Comparison of ENCODE assay signal across 1 cellular context in the genomic region with DNA sequence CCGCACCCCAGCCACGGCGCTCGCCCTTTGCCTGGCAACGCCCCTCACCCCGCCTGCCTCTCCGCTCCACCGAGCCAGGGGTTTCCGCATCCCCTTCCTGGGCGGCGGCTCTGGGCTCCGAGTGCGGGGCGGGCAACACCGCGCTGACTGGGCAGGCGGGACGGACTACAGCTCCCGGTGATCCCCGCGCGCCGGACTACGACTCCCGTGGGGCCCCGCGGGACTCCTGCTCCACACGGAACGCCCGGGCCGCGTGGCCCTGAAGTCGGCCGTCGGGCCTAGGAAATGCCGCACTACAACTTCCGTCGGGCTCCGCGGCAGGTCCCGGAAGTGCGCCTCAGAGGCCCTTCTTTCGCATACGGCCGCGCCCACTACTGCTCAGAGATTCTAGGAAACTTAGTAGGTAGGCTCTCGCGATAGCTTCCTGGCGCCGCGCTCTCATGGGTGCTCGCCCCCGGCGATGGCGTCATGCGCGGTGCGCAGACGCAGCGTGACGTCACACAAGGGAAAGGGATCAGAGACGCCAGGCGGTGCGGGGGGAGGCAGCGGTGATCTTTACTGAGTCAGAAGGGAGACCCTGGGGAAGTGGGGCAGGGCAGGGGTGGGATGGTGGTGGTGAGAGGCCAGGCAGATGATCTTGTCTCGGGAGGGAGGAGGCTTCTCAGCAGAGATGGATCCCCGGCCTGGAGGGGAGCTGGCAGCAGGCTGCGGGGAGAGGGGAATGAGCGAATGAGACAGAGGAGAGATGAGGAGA.
A peak's percentile ranks its signal among the peaks of the same experiment; 100 is the strongest.
TF ChIP-seq lines count a peak whose summit lies in the region.

A gene with protein sequence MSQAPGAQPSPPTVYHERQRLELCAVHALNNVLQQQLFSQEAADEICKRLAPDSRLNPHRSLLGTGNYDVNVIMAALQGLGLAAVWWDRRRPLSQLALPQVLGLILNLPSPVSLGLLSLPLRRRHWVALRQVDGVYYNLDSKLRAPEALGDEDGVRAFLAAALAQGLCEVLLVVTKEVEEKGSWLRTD (minus strand): TSS at position 123 of the 754 bp plus-strand sequence. CDS start 760 bp downstream, outside the sequence.

TF ChIP-seq in WTC11, 78 proteins besides CTCF, POLR2A, EP300 and RAD21 (continued from another document):
- TF ChIP-seq PRRX2 (CRISPR knock-in tag; IDR thresholded peaks at IDR 0.05): no peak
- TF ChIP-seq KAT7 (CRISPR knock-in tag; IDR thresholded peaks at IDR 0.05; ENCODE audit: borderline replicate concordance): no peak
- 0 out of 2 replicates have a peak, but pooled peaks have one; percentile 45 for TF ChIP-seq CREB1 (CRISPR knock-in tag; IDR thresholded peaks at IDR 0.05)
- TF ChIP-seq SP1 (CRISPR knock-in tag; conservative IDR thresholded peaks at IDR 0.05): peak; percentile 80; the same call in 1 of the 2 replicates
- TF ChIP-seq ZBTB21 (CRISPR knock-in tag; IDR thresholded peaks at IDR 0.05; ENCODE audit: borderline replicate concordance): peak; percentile 100
- TF ChIP-seq, protein P1, sequence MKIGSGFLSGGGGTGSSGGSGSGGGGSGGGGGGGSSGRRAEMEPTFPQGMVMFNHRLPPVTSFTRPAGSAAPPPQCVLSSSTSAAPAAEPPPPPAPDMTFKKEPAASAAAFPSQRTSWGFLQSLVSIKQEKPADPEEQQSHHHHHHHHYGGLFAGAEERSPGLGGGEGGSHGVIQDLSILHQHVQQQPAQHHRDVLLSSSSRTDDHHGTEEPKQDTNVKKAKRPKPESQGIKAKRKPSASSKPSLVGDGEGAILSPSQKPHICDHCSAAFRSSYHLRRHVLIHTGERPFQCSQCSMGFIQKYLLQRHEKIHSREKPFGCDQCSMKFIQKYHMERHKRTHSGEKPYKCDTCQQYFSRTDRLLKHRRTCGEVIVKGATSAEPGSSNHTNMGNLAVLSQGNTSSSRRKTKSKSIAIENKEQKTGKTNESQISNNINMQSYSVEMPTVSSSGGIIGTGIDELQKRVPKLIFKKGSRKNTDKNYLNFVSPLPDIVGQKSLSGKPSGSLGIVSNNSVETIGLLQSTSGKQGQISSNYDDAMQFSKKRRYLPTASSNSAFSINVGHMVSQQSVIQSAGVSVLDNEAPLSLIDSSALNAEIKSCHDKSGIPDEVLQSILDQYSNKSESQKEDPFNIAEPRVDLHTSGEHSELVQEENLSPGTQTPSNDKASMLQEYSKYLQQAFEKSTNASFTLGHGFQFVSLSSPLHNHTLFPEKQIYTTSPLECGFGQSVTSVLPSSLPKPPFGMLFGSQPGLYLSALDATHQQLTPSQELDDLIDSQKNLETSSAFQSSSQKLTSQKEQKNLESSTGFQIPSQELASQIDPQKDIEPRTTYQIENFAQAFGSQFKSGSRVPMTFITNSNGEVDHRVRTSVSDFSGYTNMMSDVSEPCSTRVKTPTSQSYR (CRISPR knock-in tag; IDR thresholded peaks at IDR 0.05): peak; percentile 58; the same call in 1 of the 2 replicates
- TF ChIP-seq, protein P2, sequence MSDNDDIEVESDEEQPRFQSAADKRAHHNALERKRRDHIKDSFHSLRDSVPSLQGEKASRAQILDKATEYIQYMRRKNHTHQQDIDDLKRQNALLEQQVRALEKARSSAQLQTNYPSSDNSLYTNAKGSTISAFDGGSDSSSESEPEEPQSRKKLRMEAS (CRISPR knock-in tag; IDR thresholded peaks at IDR 0.05): peak; percentile 93
- TF ChIP-seq NR3C1 (CRISPR knock-in tag; conservative IDR thresholded peaks at IDR 0.05; ENCODE audit: low read depth): no peak
